ENCODE assay signal across 21 cellular contexts in the genomic region with DNA sequence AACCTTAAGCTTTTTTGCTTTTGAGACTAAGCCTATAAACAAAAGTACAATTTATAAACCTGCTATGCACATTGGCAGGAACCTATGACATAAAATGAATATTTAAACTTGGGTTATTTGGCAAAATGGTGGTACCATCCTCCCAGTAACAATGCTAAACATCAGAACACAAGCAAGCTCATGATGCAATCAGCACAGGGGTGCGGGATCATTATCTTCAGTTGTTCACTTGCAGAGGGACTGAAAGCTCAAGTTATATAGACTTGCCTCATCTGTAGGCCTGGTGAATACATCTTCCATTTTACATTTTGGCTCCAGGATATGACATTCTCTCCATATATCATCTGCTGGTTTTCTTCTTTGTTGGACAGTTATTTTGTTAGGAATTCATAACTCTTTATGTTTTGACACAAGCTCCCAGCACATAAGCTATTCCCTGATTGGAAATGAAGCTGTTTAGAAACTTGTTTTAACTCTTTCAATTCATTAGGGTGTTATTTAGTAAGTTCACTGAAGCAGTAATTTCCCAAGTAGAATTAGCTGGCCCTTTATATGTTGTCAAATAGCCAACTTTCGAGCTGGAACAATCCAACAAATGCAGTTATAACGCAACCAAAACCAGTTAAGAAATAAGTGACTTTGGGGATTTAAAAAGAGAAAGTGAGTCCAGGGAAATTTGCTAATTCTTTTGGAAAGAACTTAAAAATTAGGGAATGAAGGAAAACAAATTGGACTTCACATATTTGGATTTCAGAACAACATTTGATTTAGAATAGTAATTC.
"Had no signal": no experiment of that assay in that cellular context is flagged by ENCODE, and none has a peak within 500 bp of the region (broad histone marks: within the 10 kb centered on the region; RNA-seq: fewer than 3 reads in every experiment).

No MANE protein-coding gene starts in this region.

- DNase-seq: activated CD4-positive, alpha-beta T cell treated with anti-CD3 and anti-CD28 coated beads, Interleukin-2, amount 50 U/mL, for 1 hour; activated CD4-positive, CD25-positive, alpha-beta regulatory T cell treated with anti-CD3 and anti-CD28 coated beads, Interleukin-2, amount 50 U/mL, for 72 hours; activated CD8-positive, alpha-beta T cell treated with anti-CD3 and anti-CD28 coated beads, Interleukin-2, amount 10 ng/mL, durations not matched to agents 7 days and 5 days; activated gamma-delta T cell; activated naive CD4-positive, alpha-beta T cell treated with anti-CD3 and anti-CD28 coated beads, Interleukin-2, amount 50 U/mL, for 16 hours; activated naive CD8-positive, alpha-beta T cell treated with anti-CD3 and anti-CD28 coated beads, Interleukin-2, amount 50 U/mL, for 24 hours; brain microvascular endothelial cell; cortex of kidney; glutamatergic neuron; mesenchymal stem cell; naive B cell; stimulated activated CD4-positive, alpha-beta T cell treated with anti-CD3 and anti-CD28 coated beads, Interleukin-4, amount 100 ng/mL, for 4 hours; stimulated activated naive CD8-positive, alpha-beta T cell treated with anti-CD3 and anti-CD28 coated beads, Interleukin-15, Interleukin-2, amounts not matched to agents 100 U/mL and 50 U/mL, for 24 hours; T-helper 1 cell; transverse colon; WERI-Rb-1 had no signal

- H3K27me3 Mint-ChIP-seq: activated naive CD8-positive, alpha-beta T cell treated with anti-CD3 and anti-CD28 coated beads, Interleukin-2, amount 50 U/mL, for 24 hours; naive B cell had no signal

- H3K36me3 Mint-ChIP-seq: naive B cell had no signal

- H3K27ac ChIP-seq: ascending aorta, brain microvascular endothelial cell, epithelial cell of prostate, transverse colon, WERI-Rb-1 had no signal

- H3K4me3 Mint-ChIP-seq: activated CD8-positive, alpha-beta T cell treated with anti-CD3 and anti-CD28 coated beads, Interleukin-2, amount 10 ng/mL, durations not matched to agents 7 days and 5 days; activated naive CD8-positive, alpha-beta T cell treated with anti-CD3 and anti-CD28 coated beads, Interleukin-2, amount 50 U/mL, for 24 hours; activated T-helper 1 cell treated with anti-CD3 and anti-CD28 coated beads, Interleukin-12 subunit alpha, Interleukin-12 subunit beta, Interleukin-2, Interleukin-4 antibody, amounts not matched to agents 30 ng/mL and 10 ng/mL and 1 ng/mL, durations not matched to agents 14 hours and 24 hours and 36 hours; central memory CD8-positive, alpha-beta T cell; naive B cell; neural crest cell had no signal

- H3K27me3 ChIP-seq: ascending aorta, brain microvascular endothelial cell had no signal

- H3K36me3 ChIP-seq: ascending aorta, brain microvascular endothelial cell, transverse colon, WERI-Rb-1 had no signal

- H3K9me3 Mint-ChIP-seq: activated naive CD8-positive, alpha-beta T cell treated with anti-CD3 and anti-CD28 coated beads, Interleukin-2, amount 50 U/mL, for 24 hours; activated T-helper 1 cell treated with anti-CD3 and anti-CD28 coated beads, Interleukin-12 subunit alpha, Interleukin-12 subunit beta, Interleukin-2, Interleukin-4 antibody, amounts not matched to agents 30 ng/mL and 10 ng/mL and 1 ng/mL, durations not matched to agents 14 hours and 24 hours and 36 hours had no signal

- H3K9me3 ChIP-seq: ascending aorta, transverse colon had no signal

- H3K27ac Mint-ChIP-seq: activated CD8-positive, alpha-beta T cell treated with anti-CD3 and anti-CD28 coated beads, Interleukin-2, amount 10 ng/mL, durations not matched to agents 7 days and 5 days; activated naive CD8-positive, alpha-beta T cell treated with anti-CD3 and anti-CD28 coated beads, Interleukin-2, amount 50 U/mL, for 24 hours; activated T-helper 1 cell treated with anti-CD3 and anti-CD28 coated beads, Interleukin-12 subunit alpha, Interleukin-12 subunit beta, Interleukin-2, Interleukin-4 antibody, amounts not matched to agents 30 ng/mL and 10 ng/mL and 1 ng/mL, durations not matched to agents 14 hours and 24 hours and 36 hours; naive B cell had no signal

- H3K4me1 ChIP-seq: ascending aorta, transverse colon had no signal

- H3K4me1 Mint-ChIP-seq: activated naive CD8-positive, alpha-beta T cell treated with anti-CD3 and anti-CD28 coated beads, Interleukin-2, amount 50 U/mL, for 24 hours; central memory CD8-positive, alpha-beta T cell; naive B cell had no signal

- H3K4me3 ChIP-seq: ascending aorta, transverse colon had no signal

- ATAC-seq: activated CD8-positive, alpha-beta T cell treated with anti-CD3 and anti-CD28 coated beads, Interleukin-2, amount 10 ng/mL, durations not matched to agents 7 days and 5 days; activated naive CD8-positive, alpha-beta T cell treated with anti-CD3 and anti-CD28 coated beads, Interleukin-2, amount 50 U/mL, for 24 hours; stimulated activated naive CD8-positive, alpha-beta T cell treated with anti-CD3 and anti-CD28 coated beads, Interleukin-15, Interleukin-2, amounts not matched to agents 100 U/mL and 50 U/mL, for 24 hours had no signal
